In the genomic region with DNA sequence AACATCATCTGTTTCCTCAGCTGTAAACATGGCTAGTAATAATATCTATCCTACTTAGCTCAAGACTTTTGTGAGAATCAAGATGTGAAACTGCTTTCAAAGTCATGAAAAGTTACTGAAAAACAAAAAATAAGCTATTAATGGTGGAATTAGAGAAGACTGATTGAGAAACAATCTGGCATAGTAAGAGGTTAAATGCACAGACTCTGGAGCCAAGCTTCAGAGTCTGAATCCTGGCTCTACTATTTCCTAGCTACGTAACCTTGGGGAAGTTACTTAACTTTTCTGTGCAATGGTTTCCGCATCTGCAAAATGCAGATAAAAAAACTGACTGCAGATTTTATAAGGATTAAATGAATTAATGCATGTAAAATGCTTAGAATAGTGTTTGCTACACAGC, we compare ENCODE assay signal across 17 cellular contexts. TPM values are rescaled to one million over a fixed set of nuclear protein-coding genes. Genes with fewer than 3 reads are reported as not detected.
DNase-seq lines count a peak whose midpoint lies in the region; ATAC-seq and TF ChIP-seq lines count a peak whose summit lies in the region.
"Had no signal": no experiment of that assay in that cellular context is flagged by ENCODE, and none has a peak within 500 bp of the region (broad histone marks: within the 10 kb centered on the region; RNA-seq: fewer than 3 reads in every experiment).

No MANE protein-coding gene starts in this region.

- in situ Hi-C loops in mammary epithelial cell (cut with MboI; ENCODE audit: low sequenced_read_pairs in 2 of 2), result no loop called here

- H2AFZ ChIP-seq in mammary epithelial cell (ENCODE audit: low read depth, low read length), result no peak overlapping the region

- H3K9ac ChIP-seq in mammary epithelial cell (ENCODE audit: insufficient read depth, low read length) (no peak overlapping the region), mucosa of rectum (ENCODE audit: low read depth in 1 of 2, low read length in 2 of 2) (no peak overlapping the region)

- dilution Hi-C loops in mammary epithelial cell (cut with HindIII; ENCODE audit: low sequenced_read_pairs), result no loop called here

- no peak overlapping the region for H3K27ac Mint-ChIP-seq in MCF 10A (ENCODE audit: low read depth, unreplicated experiment)
- H3K27ac Mint-ChIP-seq: activated naive CD4-positive, alpha-beta T cell treated with anti-CD3 and anti-CD28 coated beads, Interleukin-2, amount 50 U/mL, for 24 hours had no signal

- H3K4me1 Mint-ChIP-seq in MCF 10A (ENCODE audit: insufficient read depth, unreplicated experiment), result no peaks in the 10 kb centered on the region
- peaks cover 25% of the 10 kb centered on the region for H3K4me1 Mint-ChIP-seq in activated T-cell treated with anti-CD3 and anti-CD28 coated beads, Interleukin-2, amount 50 U/mL, for 4 hours (ENCODE audit: low read depth)

- no peaks in the 10 kb centered on the region for H3K9me3 Mint-ChIP-seq in MCF 10A (ENCODE audit: unreplicated experiment)
- H3K9me3 Mint-ChIP-seq in activated T-cell treated with anti-CD3 and anti-CD28 coated beads, Interleukin-2, amount 50 U/mL, for 4 hours, result no peaks in the 10 kb centered on the region
- H3K9me3 Mint-ChIP-seq: activated naive CD4-positive, alpha-beta T cell treated with anti-CD3 and anti-CD28 coated beads, Interleukin-2, amount 50 U/mL, for 24 hours; naive B cell had no signal

- peaks cover 91% of the 10 kb centered on the region for H3K79me2 ChIP-seq in mammary epithelial cell (ENCODE audit: insufficient read depth, low read length)

- H3K27me3 Mint-ChIP-seq in MCF 10A (ENCODE audit: insufficient read depth, unreplicated experiment), result no peaks in the 10 kb centered on the region
- no peaks in the 10 kb centered on the region for H3K27me3 Mint-ChIP-seq in activated T-cell treated with anti-CD3 and anti-CD28 coated beads, Interleukin-2, amount 50 U/mL, for 4 hours (ENCODE audit: low read depth)
- H3K27me3 Mint-ChIP-seq: activated naive CD4-positive, alpha-beta T cell treated with anti-CD3 and anti-CD28 coated beads, Interleukin-2, amount 50 U/mL, for 24 hours; naive B cell had no signal

- H3K4me3 ChIP-seq in mammary epithelial cell (replicated peaks in 1 of 3; ENCODE audit: insufficient read depth in 1 of 3, low read depth in 2 of 3, low read length in 3 of 3) (no peak overlapping the region), mucosa of rectum (ENCODE audit: low read length in 2 of 2) (no peak overlapping the region)
- H3K4me3 ChIP-seq: esophagus squamous epithelium, GM12878, SJCRH30 had no signal

- H3K9me3 ChIP-seq in mammary epithelial cell (replicated peaks; ENCODE audit: insufficient read depth, low read length) (no peaks in the 10 kb centered on the region), mucosa of rectum (ENCODE audit: control insufficient read depth in 2 of 2, low read length in 2 of 2) (no peaks in the 10 kb centered on the region)
- H3K9me3 ChIP-seq: esophagus squamous epithelium, SJCRH30 had no signal

- POLR2A ChIA-PET in MCF 10A (lab: Yijun Ruan, JAX), result interaction anchor here (0.8 kb wide), 1 partner anchor 8 kb away, joined by 3 read pairs; no protein-coding TSS in a partner anchor

- H3K36me3 Mint-ChIP-seq in MCF 10A (ENCODE audit: insufficient read depth, unreplicated experiment), result peaks cover 47% of the 10 kb centered on the region
- peaks cover 40% of the 10 kb centered on the region for H3K36me3 Mint-ChIP-seq in activated T-cell treated with anti-CD3 and anti-CD28 coated beads, Interleukin-2, amount 50 U/mL, for 4 hours (ENCODE audit: insufficient read depth)

- DNase-seq in mammary epithelial cell (no peak), MCF 10A (ENCODE audit: unreplicated experiment) (no peak), fibroblast of gingiva (ENCODE audit: low read depth) (peak; percentile 64), NCI-H446 treated with DMSO at 0.1 percent for 48 hours (lab: John Stamatoyannopoulos, UW) (no peak), ecto neural progenitor cell (ENCODE audit: low spot score) (no peak), NCI-H69 (lab: John Stamatoyannopoulos, UW) (no peak)
- DNase-seq in activated T-cell treated with anti-CD3 and anti-CD28 coated beads, Interleukin-2, amount 50 U/mL, for 4 hours, result no peak
- DNase-seq: DMS79, esophagus squamous epithelium, naive B cell, NCI-H1092, NCI-H524 treated with DMSO at 0.1 percent for 48 hours, SJCRH30, WERI-Rb-1 had no signal

- H3K4me2 ChIP-seq in mammary epithelial cell (ENCODE audit: insufficient read depth, low read depth, low read length), result no peak overlapping the region

- TF ChIP-seq CTCF in mammary epithelial cell (conservative IDR thresholded peaks at IDR 0.05 in 1 of 2, IDR thresholded peaks at IDR 0.05 in 1 of 2; ENCODE audit: extremely low read depth in 1 of 2, insufficient read depth in 1 of 2, low read depth in 1 of 2, low read length in 2 of 2), result no peak
- TF ChIP-seq CTCF in MCF 10A (IDR thresholded peaks at IDR 0.05; ENCODE audit: unreplicated experiment), result no peak

- H3K27me3 ChIP-seq in mammary epithelial cell (ENCODE audit: insufficient read depth, low read length) (no peaks in the 10 kb centered on the region), mucosa of rectum (ENCODE audit: control insufficient read depth in 2 of 2, insufficient read depth in 2 of 2, low read length in 2 of 2) (no peaks in the 10 kb centered on the region)
- H3K27me3 ChIP-seq: esophagus squamous epithelium, SJCRH30 had no signal

- ATAC-seq in activated T-cell treated with anti-CD3 and anti-CD28 coated beads, Interleukin-2, amount 50 U/mL, for 4 hours, result no peak
- ATAC-seq: GM12878 had no signal

- BruUV-seq in mammary epithelial cell (replicated peaks; lab: Mats Ljungman, UMichigan) (no TSS peak), MCF 10A (replicated peaks; lab: Mats Ljungman, UMichigan) (no TSS peak)

- peaks cover 26% of the 10 kb centered on the region for H3K36me3 ChIP-seq in mammary epithelial cell (ENCODE audit: insufficient read depth, low read length)
- H3K36me3 ChIP-seq in mucosa of rectum (ENCODE audit: control insufficient read depth in 2 of 2, insufficient read depth in 2 of 2, low read length in 2 of 2), result peaks cover 23 to 27% of the 10 kb centered on the region in 2 donors

- WGBS in mammary epithelial cell (ENCODE audit: low coverage, missing lambda C conversion rate), result 77% methylated on average over 2 of the region's 2 CpGs

- H3K27ac ChIP-seq in mammary epithelial cell (ENCODE audit: insufficient read depth, low read depth, low read length) (peak overlapping the region; percentile 48), mucosa of rectum (ENCODE audit: low read depth in 2 of 2, low read length in 2 of 2) (peak overlapping the region; percentile 38 to 40)
- H3K27ac ChIP-seq: SJCRH30, WERI-Rb-1 had no signal

- CTCF ChIA-PET in mammary epithelial cell (lab: Charles Lee; ENCODE audit: low non-redundant PET) (no interaction called here), MCF 10A (lab: Yijun Ruan, JAX) (interaction anchor here (0.6 kb wide), 1 partner anchor 422 kb away, joined by 3 read pairs; no protein-coding TSS in a partner anchor)

- no peak overlapping the region for H3K4me3 Mint-ChIP-seq in MCF 10A (ENCODE audit: unreplicated experiment)
- no peak overlapping the region for H3K4me3 Mint-ChIP-seq in activated T-cell treated with anti-CD3 and anti-CD28 coated beads, Interleukin-2, amount 50 U/mL, for 4 hours
- H3K4me3 Mint-ChIP-seq: activated naive CD4-positive, alpha-beta T cell treated with anti-CD3 and anti-CD28 coated beads, Interleukin-2, amount 50 U/mL, for 24 hours; naive B cell had no signal

- intact Hi-C loops in mammary epithelial cell (cut with micrococcal nuclease) (no loop called here), MCF 10A (cut with micrococcal nuclease) (no loop called here)

- no peaks in the 10 kb centered on the region for H4K20me1 ChIP-seq in mammary epithelial cell (ENCODE audit: insufficient read depth, low read length)

- H3K4me1 ChIP-seq in mammary epithelial cell (ENCODE audit: insufficient read depth, low read length) (no peaks in the 10 kb centered on the region), mucosa of rectum (ENCODE audit: control insufficient read depth in 2 of 2, insufficient read depth in 2 of 2, low read length in 2 of 2) (peaks cover 0 to 5% of the 10 kb centered on the region in 2 donors)

RNA-seq across cellular contexts. Expression of a gene that starts 28.8 kb away (rescaled TPM):
- 100 to 1,000 TPM in 1 of 2 donors, 10 to 100 TPM in 1; 78.7 to 122 TPM for total RNA-seq in mammary epithelial cell
- 45.8 TPM for polyA plus RNA-seq in mammary epithelial cell
- 41.5 TPM for polyA minus RNA-seq in mammary epithelial cell
- 76.6 and 92.2 TPM in 2 replicates for total RNA-seq in MCF 10A (2022)
- 10 to 100 TPM; 24.8 to 40.8 (median 26.6) TPM for total RNA-seq in activated T-cell treated with anti-CD3 and anti-CD28 coated beads, Interleukin-2, amount 50 U/mL, for 4 hours
